Comparison of ENCODE assay signal across 8 cellular contexts in genomic region chr4:1351854-1352633, GRCh38. TPM values are rescaled to one million over a fixed set of nuclear protein-coding genes. Genes with fewer than 3 reads are reported as not detected.
DNase-seq lines count a peak whose midpoint lies in the region; ATAC-seq and TF ChIP-seq lines count a peak whose summit lies in the region.

No MANE protein-coding gene starts in this region.

- peak; percentile 68 for DNase-seq in NK-92 treated with Interleukin-12 subunit alpha and Interleukin-12 subunit beta, amount 100 ng/mL, for 24 hours (lab: John Stamatoyannopoulos, UW)
- no peak for DNase-seq in NK-92 (lab: John Stamatoyannopoulos, UW; ENCODE audit: unreplicated experiment)
- peak; percentile 17 for DNase-seq in NCI-H1694 (lab: John Stamatoyannopoulos, UW)
- peak; percentile 88 to 91 (median 90) for DNase-seq in body of pancreas
- DNase-seq in inferior parietal cortex (ENCODE audit: extremely low spot score) = peak; percentile 80
- DNase-seq in stimulated activated CD4-positive, alpha-beta T cell treated with anti-CD3 and anti-CD28 coated beads, Interleukin-12 subunit alpha, Interleukin-12 subunit beta, amount 100 ng/mL, for 48 hours (ENCODE audit: low read depth in 2 of 3, low spot score in 1 of 3) = peak; percentile 81 to 92 (median 87)

- 14 to 34% methylated on average over 16 to 26 of the region's 26 CpGs for WGBS in body of pancreas, 2 donors

- H3K4me3 ChIP-seq in body of pancreas = no peak overlapping the region

- peak; percentile 34 for ATAC-seq in body of pancreas
- no peak for ATAC-seq in HG02623 (IDR thresholded peaks at IDR 0.05; ENCODE audit: unreplicated experiment)

- intact Hi-C loops in body of pancreas (cut with DNase I) = loop anchor here (5.0 to 10.0 kb wide), 2 partner anchors 273 to 370 kb away; partner anchors contain the start of genes TACC3 and TMEM129

- H3K36me3 ChIP-seq in body of pancreas (replicated peaks in 1 of 2; ENCODE audit: insufficient read depth in 1 of 2, low read depth in 2 of 2) = peaks cover 0 to 5% of the 10 kb centered on the region in 2 donors

- no peak for TF ChIP-seq POLR2A in body of pancreas (IDR thresholded peaks at IDR 0.05)

- peak; percentile 96 for TF ChIP-seq CTCF in VCaP (conservative IDR thresholded peaks at IDR 0.05)
- TF ChIP-seq CTCF in body of pancreas (IDR thresholded peaks at IDR 0.05) = peak; percentile 90 to 94 (median 92)

- H3K9me3 ChIP-seq in body of pancreas = no peaks in the 10 kb centered on the region

- H3K4me1 ChIP-seq in body of pancreas = peaks cover 22% of the 10 kb centered on the region

- H3K27ac ChIP-seq in VCaP (peak overlapping the region; percentile 97), body of pancreas (peak overlapping the region in 1 of 4 donors; percentile 44)

- no peaks in the 10 kb centered on the region for H3K27me3 ChIP-seq in body of pancreas

RNA-seq across cellular contexts. Expression of gene UVSSA, which starts 5.0 kb away (rescaled TPM):
- 10 to 100 TPM; 18.2 to 26.0 TPM for total RNA-seq in body of pancreas

RNA-seq across cellular contexts. Expression of gene NKX1-1, which starts 54.2 kb away (rescaled TPM):
- total RNA-seq in body of pancreas = not detected
